16 cellular contexts compared by ENCODE assay signal in the genomic region with DNA sequence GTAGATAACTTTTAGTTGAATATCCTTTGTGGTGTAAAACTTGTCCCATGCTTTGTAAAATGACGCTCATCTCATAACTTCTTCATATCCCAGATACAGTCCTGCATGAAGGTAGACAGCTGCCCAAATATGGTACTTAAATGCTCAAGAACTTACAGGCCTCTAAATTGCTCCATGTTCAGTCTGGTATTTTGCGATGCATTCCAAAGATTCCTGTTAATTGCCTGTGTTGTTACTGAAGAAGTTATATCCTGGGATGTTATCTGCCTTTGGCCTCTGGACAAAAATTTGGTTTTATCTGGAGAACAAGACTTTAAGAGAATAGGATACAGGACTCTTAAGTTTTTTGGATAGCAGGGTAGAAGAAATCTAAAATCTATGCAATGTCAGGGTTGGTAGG. TPM values are rescaled to one million over a fixed set of nuclear protein-coding genes. Genes with fewer than 3 reads are reported as not detected.
DNase-seq lines count a peak whose midpoint lies in the region; TF ChIP-seq lines count a peak whose summit lies in the region.
"Had no signal": no experiment of that assay in that cellular context is flagged by ENCODE, and none has a peak within 500 bp of the region (broad histone marks: within the 10 kb centered on the region; RNA-seq: fewer than 3 reads in every experiment).

No MANE protein-coding gene starts in this region.

- TF ChIP-seq CTCF in endodermal cell (conservative IDR thresholded peaks at IDR 0.05): no peak

- peaks cover 9% of the 10 kb centered on the region for H3K4me1 ChIP-seq in endodermal cell (ENCODE audit: control insufficient read depth, insufficient read depth, low read length)
- no peaks in the 10 kb centered on the region for H3K4me1 ChIP-seq in Karpas-422 (ENCODE audit: low read length)
- H3K4me1 ChIP-seq: prostate gland had no signal

- no peak overlapping the region for H3K4me3 ChIP-seq in endodermal cell (ENCODE audit: low read length)
- H3K4me3 ChIP-seq in Karpas-422 (ENCODE audit: low read length): no peak overlapping the region
- H3K4me3 ChIP-seq: heart right ventricle, prostate gland had no signal

- H3K27ac ChIP-seq in endodermal cell (ENCODE audit: low read depth, low read length): no peak overlapping the region
- H3K27ac ChIP-seq in Karpas-422 (ENCODE audit: low read length): no peak overlapping the region
- H3K27ac ChIP-seq: heart right ventricle, prostate gland had no signal

- peaks cover 38% of the 10 kb centered on the region for H3K4me1 Mint-ChIP-seq in endodermal cell

- peaks cover 38% of the 10 kb centered on the region for H3K9me3 Mint-ChIP-seq in endodermal cell

- DNase-seq in AG20443 (ENCODE audit: low spot score): peak; percentile 24
- DNase-seq in endodermal cell: no peak
- peak; percentile 31 for DNase-seq in myocyte (ENCODE audit: low read depth)
- no peak for DNase-seq in DMS79 (lab: John Stamatoyannopoulos, UW)
- DNase-seq in CD1c-positive myeloid dendritic cell (ENCODE audit: extremely low spot score): no peak
- no peak for DNase-seq in Karpas-422
- DNase-seq in HuH-7.5 (ENCODE audit: low spot score): no peak
- DNase-seq: activated naive CD8-positive, alpha-beta T cell treated with anti-CD3 and anti-CD28 coated beads for 36 hours; C1 segment of cervical spinal cord; heart right ventricle; NCI-H187; NCI-H69; stimulated activated CD4-positive, alpha-beta T cell treated with anti-CD3 and anti-CD28 coated beads, Interleukin-1b, Interleukin-23, amount 100 ng/mL, for 48 hours had no signal

- TF ChIP-seq RAD21 in Ishikawa (IDR thresholded peaks at IDR 0.05; ENCODE audit: low read depth): no peak

- H3K27ac Mint-ChIP-seq in endodermal cell: peak overlapping the region; percentile 8
- H3K27ac Mint-ChIP-seq: activated naive CD8-positive, alpha-beta T cell treated with anti-CD3 and anti-CD28 coated beads for 36 hours had no signal

- peaks cover 17% of the 10 kb centered on the region for H4K20me1 ChIP-seq in Karpas-422 (ENCODE audit: insufficient read depth, low read depth, low read length)

- H3K79me2 ChIP-seq in Karpas-422 (ENCODE audit: low read length): no peaks in the 10 kb centered on the region

- 98 to 100% methylated on average over 2 of the region's 2 CpGs for WGBS in endodermal cell (ENCODE audit: insufficient coverage in 1 of 2, insufficient read length in 1 of 2), 2 experiments

- TF ChIP-seq EP300 in Ishikawa (IDR thresholded peaks at IDR 0.05; ENCODE audit: borderline replicate concordance): no peak

- H3K4me2 ChIP-seq in Karpas-422 (ENCODE audit: low read depth, low read length, poor library complexity, severe bottlenecking): no peak overlapping the region

- peaks cover 31% of the 10 kb centered on the region for H3K36me3 Mint-ChIP-seq in endodermal cell (ENCODE audit: low read depth)

- peaks cover 31% of the 10 kb centered on the region for H3K9me3 ChIP-seq in endodermal cell (ENCODE audit: control insufficient read depth, low read length)
- peaks cover 4% of the 10 kb centered on the region; the same call in 1 of the 2 replicates for H3K9me3 ChIP-seq in Karpas-422 (ENCODE audit: low read length)
- H3K9me3 ChIP-seq: prostate gland had no signal

- H3K9ac ChIP-seq in endodermal cell (ENCODE audit: extremely low read depth, low read length, poor library complexity, severe bottlenecking) (no peak overlapping the region), Karpas-422 (ENCODE audit: low read length) (no peak overlapping the region)

- no peak overlapping the region for H3K4me3 Mint-ChIP-seq in endodermal cell
- H3K4me3 Mint-ChIP-seq: activated naive CD8-positive, alpha-beta T cell treated with anti-CD3 and anti-CD28 coated beads for 36 hours had no signal

- H3K36me3 ChIP-seq in endodermal cell (ENCODE audit: control insufficient read depth, insufficient read depth, low read length) (no peaks in the 10 kb centered on the region), Karpas-422 (ENCODE audit: insufficient read depth, low read length) (no peaks in the 10 kb centered on the region)
- H3K36me3 ChIP-seq: heart right ventricle, prostate gland had no signal

- H3K27me3 Mint-ChIP-seq in endodermal cell (ENCODE audit: insufficient read depth): no peaks in the 10 kb centered on the region
- H3K27me3 Mint-ChIP-seq: activated naive CD8-positive, alpha-beta T cell treated with anti-CD3 and anti-CD28 coated beads for 36 hours; IgD-negative memory B cell had no signal

- H3K9me2 ChIP-seq in Karpas-422 (replicated peaks; ENCODE audit: insufficient read depth, low read length): no peaks in the 10 kb centered on the region

- no peak overlapping the region for H2AFZ ChIP-seq in Karpas-422 (ENCODE audit: low read length)

- H3K27me3 ChIP-seq in endodermal cell (ENCODE audit: control insufficient read depth, insufficient read depth, low read length, poor library complexity, severe bottlenecking): no peaks in the 10 kb centered on the region
- H3K27me3 ChIP-seq in Karpas-422 (ENCODE audit: low read length): 0 out of 2 replicates have a peak, but pooled peaks cover 2% of the 10 kb centered on the region
- H3K27me3 ChIP-seq: heart right ventricle had no signal

TF ChIP-seq in Ishikawa, 13 proteins besides CTCF, POLR2A, EP300 and RAD21:
- TF ChIP-seq NFIC (IDR thresholded peaks at IDR 0.05) (no peak), TEAD4 (IDR thresholded peaks at IDR 0.05) (peak; percentile 83)

RNA-seq across cellular contexts. Expression of gene SIPA1L1, which starts 60.0 kb away (rescaled TPM):
- total RNA-seq in endodermal cell: 10 to 100 TPM; 79.3 to 82.0 TPM
- 34.5 TPM for polyA plus RNA-seq in endodermal cell (2013, experiment 1 of 2)
- polyA plus RNA-seq in endodermal cell (2013, experiment 2 of 2): 33.8 TPM
- 15.0 and 16.2 TPM in 2 replicates for total RNA-seq in myocyte
- polyA plus RNA-seq in myocyte (2012): 53.0 TPM
- total RNA-seq in Karpas-422 (2014; rRNA removed; shearing (Covaris generic); ENCODE audit: low replicate concordance): 3.9 and 7.8 TPM in 2 replicates

Comparison
In these comparisons a context has a peak if more than half of its experiments do, and no peak if none do; other contexts are left out.
1. DNase-seq: peak in AG20443 (single experiment) and myocyte (single experiment); none in endodermal cell (single experiment), DMS79 (single experiment), CD1c-positive myeloid dendritic cell (single experiment), Karpas-422 (single experiment) and HuH-7.5 (single experiment).